In genomic region chr1:1614204-1614953, GRCh38 we compare ENCODE assay signal across 8 cellular contexts. TPM values are rescaled to one million over a fixed set of nuclear protein-coding genes. Genes with fewer than 3 reads are reported as not detected.
DNase-seq lines count a peak whose midpoint lies in the region; ATAC-seq, FAIRE-seq and TF ChIP-seq lines count a peak whose summit lies in the region.

No MANE protein-coding gene starts in this region.

- no peak overlapping the region for H2AFZ ChIP-seq in H1 (ENCODE audit: low read length)

- no peak overlapping the region for H3K14ac ChIP-seq in H1 (ENCODE audit: insufficient read length)

- peak overlapping the region; percentile 80 to 97 (median 92) for H3K4me3 ChIP-seq in H1 (ENCODE audit: extremely low read depth in 1 of 4, insufficient read depth in 2 of 4, low read depth in 3 of 4, low read length in 4 of 4)
- H3K4me3 ChIP-seq in mucosa of stomach (ENCODE audit: low read length), result peak overlapping the region; percentile 74
- peak overlapping the region; percentile 88 to 98 (median 93) for H3K4me3 ChIP-seq in stomach

- H3K27ac ChIP-seq in H1 (ENCODE audit: low read depth, low read length) (no peak overlapping the region), stomach (peak overlapping the region; percentile 99 to 100 (median 100))

- no peaks in the 10 kb centered on the region for H3K36me3 ChIP-seq in H1 (ENCODE audit: control insufficient read depth in 2 of 4, insufficient read depth in 4 of 4, low read length in 3 of 4)
- no peaks in the 10 kb centered on the region for H3K36me3 ChIP-seq in mucosa of stomach (ENCODE audit: control insufficient read depth, insufficient read depth, low read length)
- H3K36me3 ChIP-seq in stomach, result peaks cover 0 to 18% (median 11%) of the 10 kb centered on the region in 4 donors

- no peak for FAIRE-seq in H1 (lab: Jason Lieb, UNC)

- TF ChIP-seq EP300 in H1 (IDR thresholded peaks at IDR 0.05; ENCODE audit: borderline replicate concordance in 1 of 2, low read depth in 2 of 2, low read length in 2 of 2) (no peak), stomach (IDR thresholded peaks at IDR 0.05) (no peak)

- H3K18ac ChIP-seq in H1 (ENCODE audit: extremely low read depth, low read length), result no peak overlapping the region

- 56% methylated on average over 30 of the region's 30 CpGs; no CpG with 5 or more reads in 1 of the 2 experiments for WGBS in H1 (ENCODE audit: extremely low coverage in 1 of 2, insufficient coverage in 1 of 2, insufficient read length in 1 of 2, insufficient replicate concordance in 2 of 2, low coverage in 1 of 2, low lambda C conversion rate in 2 of 2, missing lambda C conversion rate in 1 of 2), 2 experiments
- WGBS in stomach, 5 donors, result 7 to 16% (median 8%) methylated on average over 29 to 30 of the region's 30 CpGs

- no peak overlapping the region for H3K56ac ChIP-seq in H1 (replicated peaks; ENCODE audit: insufficient read length, low read depth, low read length)

- no peak overlapping the region for H4K91ac ChIP-seq in H1 (replicated peaks; ENCODE audit: insufficient read length, low read length)

- no peak for TF ChIP-seq RAD21 in H1 (IDR thresholded peaks at IDR 0.05 in 1 of 2, conservative IDR thresholded peaks at IDR 0.05 in 1 of 2; ENCODE audit: low read depth in 2 of 2, low read length in 2 of 2)

- H3K27me3 ChIP-seq in H1 (replicated peaks in 1 of 4; ENCODE audit: control insufficient read depth in 3 of 4, extremely low read depth in 1 of 4, insufficient read depth in 3 of 4, low read length in 3 of 4), result no peaks in the 10 kb centered on the region; a peak in 1 of 7 replicates
- H3K27me3 ChIP-seq in mucosa of stomach (ENCODE audit: control insufficient read depth, insufficient read depth, low read length), result no peaks in the 10 kb centered on the region
- no peaks in the 10 kb centered on the region for H3K27me3 ChIP-seq in stomach

- intact Hi-C loops in stomach (cut with DNase I; ENCODE audit: low total_unique reads), result no loop called here

- H3K79me1 ChIP-seq in H1 (ENCODE audit: low read depth, low read length), result peaks cover 3% of the 10 kb centered on the region

- peak overlapping the region in 3 of 4 experiments; percentile 25 to 41 (median 25); a peak in 3 of 7 replicates for H3K9ac ChIP-seq in H1 (replicated peaks in 1 of 4; ENCODE audit: extremely low read depth in 1 of 4, low read depth in 3 of 4, low read length in 3 of 4)
- peak overlapping the region; percentile 95 for H3K9ac ChIP-seq in mucosa of stomach (ENCODE audit: low read length)

- H2BK20ac ChIP-seq in H1 (ENCODE audit: low read length), result no peak overlapping the region

- peak overlapping the region; percentile 62 to 94 for H3K4me2 ChIP-seq in H1 (ENCODE audit: insufficient read depth in 1 of 2, low read depth in 2 of 2, low read length in 2 of 2)

- no peak overlapping the region; the same call in 1 of the 2 replicates for H4K8ac ChIP-seq in H1 (ENCODE audit: extremely low read depth, insufficient read depth, low read length)

- no peak for ATAC-seq in GM21390 (IDR thresholded peaks at IDR 0.05; ENCODE audit: unreplicated experiment)
- ATAC-seq in GM18909 (IDR thresholded peaks at IDR 0.05; ENCODE audit: poor library complexity, unreplicated experiment), result no peak

- H4K20me1 ChIP-seq in H1 (replicated peaks in 1 of 2; ENCODE audit: control insufficient read depth in 1 of 2, insufficient read depth in 2 of 2, low read length in 2 of 2), result peaks cover 6 to 20% of the 10 kb centered on the region in 2 experiments

- TF ChIP-seq POLR2A in H1 (IDR thresholded peaks at IDR 0.05; ENCODE audit: control extremely low read depth in 1 of 2, low read depth in 2 of 2, low read length in 2 of 2) (no peak), stomach (IDR thresholded peaks at IDR 0.05) (no peak)

- H3K4me1 ChIP-seq in H1 (replicated peaks in 1 of 4; ENCODE audit: control insufficient read depth in 3 of 4, insufficient read depth in 4 of 4, low read length in 3 of 4) (peaks cover 0 to 13% (median 5%) of the 10 kb centered on the region in 4 experiments; a peak in 5 of 7 replicates), mucosa of stomach (ENCODE audit: control insufficient read depth, insufficient read depth, low read length) (peaks cover 27% of the 10 kb centered on the region), stomach (peaks cover 23 to 47% (median 38%) of the 10 kb centered on the region in 4 donors)

- no peak for TF ChIP-seq CTCF in H1 (IDR thresholded peaks at IDR 0.05; ENCODE audit: control extremely low read depth in 1 of 3, insufficient read depth in 1 of 3, low read depth in 1 of 3, low read length in 3 of 3)
- TF ChIP-seq CTCF in stomach (IDR thresholded peaks at IDR 0.05), result no peak

- DNase-seq in CD1c-positive myeloid dendritic cell (ENCODE audit: extremely low spot score), result peak; percentile 95
- DNase-seq in LHCN-M2 (ENCODE audit: low read depth), result peak; percentile 38
- DNase-seq in activated CD4-positive, alpha-beta T cell treated with anti-CD3 and anti-CD28 coated beads, Interleukin-2, amount 50 U/mL, for 24 hours (ENCODE audit: low read depth in 1 of 2, low spot score in 1 of 2), result peak; percentile 33 to 44
- DNase-seq in H1 (ENCODE audit: low read depth in 1 of 2, low spot score in 2 of 2), result no peak
- DNase-seq in stomach, result peak; percentile 40

- peaks cover 6% of the 10 kb centered on the region; the same call in 1 of the 2 replicates for H3K23me2 ChIP-seq in H1 (ENCODE audit: low read depth, low read length)

- no peak overlapping the region for H2BK120ac ChIP-seq in H1 (replicated peaks; ENCODE audit: low read depth, low read length)

- no peak overlapping the region for H3K4ac ChIP-seq in H1 (replicated peaks; ENCODE audit: insufficient read length, low read depth, low read length)

- CTCF ChIA-PET in H1 (lab: Charles Lee; ENCODE audit: partially characterized antibody), result interaction anchor here (1.0 to 2.2 kb wide), 7 partner anchors 12 to 73 kb away, joined by 3 to 10 read pairs (median 6); no protein-coding TSS in a partner anchor

- H4K5ac ChIP-seq in H1 (ENCODE audit: insufficient read length, low read depth, low read length), result no peak overlapping the region

- POLR2A ChIA-PET in H1 (lab: Charles Lee; ENCODE audit: partially characterized antibody), result interaction anchor here (0.8 to 4.6 kb wide), 12 partner anchors 10 to 289 kb away, joined by 3 to 34 read pairs (median 6); partner anchors contain the start of genes MMP23B and SSU72

- H3K79me2 ChIP-seq in H1 (ENCODE audit: control insufficient read depth in 1 of 2, insufficient read depth in 2 of 2, low read length in 2 of 2), result peaks cover 0 to 13% of the 10 kb centered on the region in 2 experiments; a peak in 2 of 4 replicates

- H3K23ac ChIP-seq in H1 (ENCODE audit: insufficient read length), result no peak overlapping the region

- H2BK15ac ChIP-seq in H1 (ENCODE audit: low read length), result no peak overlapping the region

- H3K9me3 ChIP-seq in H1 (ENCODE audit: insufficient read depth in 2 of 2, low read depth in 1 of 2, low read length in 1 of 2) (no peaks in the 10 kb centered on the region), mucosa of stomach (ENCODE audit: control insufficient read depth, low read length) (no peaks in the 10 kb centered on the region), stomach (no peaks in the 10 kb centered on the region)

- no peak overlapping the region for H2BK12ac ChIP-seq in H1 (ENCODE audit: low read depth, low read length)

- no peak overlapping the region for H2AK5ac ChIP-seq in H1 (ENCODE audit: low read depth, low read length)

- H2BK5ac ChIP-seq in H1 (ENCODE audit: low read depth, low read length), result 0 out of 2 replicates have a peak overlapping the region, but pooled peaks have one; percentile 8

RNA-seq across cellular contexts. Expression of gene MIB2, which starts 0.9 kb away (rescaled TPM):
- 43.6 and 63.4 TPM in 2 replicates for total RNA-seq in LHCN-M2 (2014; rRNA removed)
- polyA plus RNA-seq in LHCN-M2 (2012), result 21.8 TPM
- total RNA-seq in H1 (2021; fragmentation: NEBNext Ultra II Directional; extraction: Animal tissue kit (Norgen Biotek cat#: 25700)), result 56.5 and 60.0 TPM in 2 replicates
- 32.5 and 71.1 TPM in 2 replicates for polyA plus RNA-seq in H1 (2011; rRNA removed)
- 53.6 TPM for polyA plus RNA-seq in H1 (2011; cell fraction: cytosol; rRNA removed)
- 216 TPM for polyA plus RNA-seq in H1 (2011; cell fraction: nucleus; rRNA removed)
- 18.3 to 47.9 TPM (median 45.2 TPM) in 4 replicates for polyA plus RNA-seq in H1 (2012, experiment 1 of 2)
- polyA plus RNA-seq in H1 (2012, experiment 2 of 2), result 20.1 TPM
- 51.2 TPM for polyA plus RNA-seq in H1 (2013, experiment 1 of 2)
- 57.9 TPM for polyA plus RNA-seq in H1 (2013, experiment 2 of 2)
- 7.6 and 11.2 TPM in 2 replicates for polyA minus RNA-seq in H1 (2011; rRNA and poly(A)+ RNA removed)
- polyA minus RNA-seq in H1 (2011; cell fraction: cytosol; rRNA and poly(A)+ RNA removed), result 31.8 TPM
- 52.7 TPM for polyA minus RNA-seq in H1 (2011; cell fraction: nucleus; rRNA and poly(A)+ RNA removed)
- 100 to 1,000 TPM in 3 of 5 donors, 10 to 100 TPM in 2; 21.5 to 871 (median 193) TPM for total RNA-seq in stomach
- polyA plus RNA-seq in stomach, result 100 to 1,000 TPM; 124 to 139 (median 136) TPM

RNA-seq across cellular contexts. Expression of gene FNDC10, which starts 14.4 kb away (rescaled TPM):
- total RNA-seq in LHCN-M2 (2014; rRNA removed) (3.3 and 5.9 TPM in 2 replicates), stomach (10 to 100 TPM in 1 of 5 donors, under 1 TPM in 1, not detected in 3; 0.29 to 20.0 TPM)
- 5.7 TPM for polyA plus RNA-seq in LHCN-M2 (2012)
- 18.3 and 19.0 TPM in 2 replicates for total RNA-seq in H1 (2021; fragmentation: NEBNext Ultra II Directional; extraction: Animal tissue kit (Norgen Biotek cat#: 25700))
- polyA plus RNA-seq in H1 (2011; rRNA removed) (21.8 and 40.0 TPM in 2 replicates), stomach (1 to 10 TPM; 2.1 to 5.1 (median 4.0) TPM)
- polyA plus RNA-seq in H1 (2011; cell fraction: cytosol; rRNA removed), result 16.1 TPM
- polyA plus RNA-seq in H1 (2011; cell fraction: nucleus; rRNA removed), result 19.1 TPM
- polyA plus RNA-seq in H1 (2012, experiment 1 of 2), result 11.7 to 23.3 TPM (median 18.5 TPM) in 4 replicates
- 17.8 TPM for polyA plus RNA-seq in H1 (2012, experiment 2 of 2)
- 22.1 TPM for polyA plus RNA-seq in H1 (2013, experiment 1 of 2)
- 24.7 TPM for polyA plus RNA-seq in H1 (2013, experiment 2 of 2)
- 3.0 and 3.8 TPM in 2 replicates for polyA minus RNA-seq in H1 (2011; rRNA and poly(A)+ RNA removed)
- polyA minus RNA-seq in H1 (2011; cell fraction: cytosol; rRNA and poly(A)+ RNA removed), result 14.8 TPM
- polyA minus RNA-seq in H1 (2011; cell fraction: nucleus; rRNA and poly(A)+ RNA removed), result 8.7 TPM

RNA-seq across cellular contexts. Expression of gene MMP23B, which starts 17.6 kb away (rescaled TPM):
- 0.34 and 0.38 TPM in 2 replicates for total RNA-seq in LHCN-M2 (2014; rRNA removed)
- polyA plus RNA-seq in LHCN-M2 (2012), result 2.9 TPM
- 14.6 and 19.1 TPM in 2 replicates for total RNA-seq in H1 (2021; fragmentation: NEBNext Ultra II Directional; extraction: Animal tissue kit (Norgen Biotek cat#: 25700))
- 9.2 and 20.8 TPM in 2 replicates for polyA plus RNA-seq in H1 (2011; rRNA removed)
- polyA plus RNA-seq in H1 (2011; cell fraction: cytosol; rRNA removed), result 11.5 TPM
- 90.3 TPM for polyA plus RNA-seq in H1 (2011; cell fraction: nucleus; rRNA removed)
- polyA plus RNA-seq in H1 (2012, experiment 1 of 2), result 6.7 to 13.3 TPM (median 10.3 TPM) in 4 replicates
- 4.8 TPM for polyA plus RNA-seq in H1 (2012, experiment 2 of 2)
- polyA plus RNA-seq in H1 (2013, experiment 1 of 2), result 33.4 TPM
- 31.6 TPM for polyA plus RNA-seq in H1 (2013, experiment 2 of 2)
- 0.76 TPM in 1 of 2 replicates, not detected in the other for polyA minus RNA-seq in H1 (2011; rRNA and poly(A)+ RNA removed)
- polyA minus RNA-seq in H1 (2011; cell fraction: cytosol; rRNA and poly(A)+ RNA removed), result 5.1 TPM
- 14.7 TPM for polyA minus RNA-seq in H1 (2011; cell fraction: nucleus; rRNA and poly(A)+ RNA removed)
- total RNA-seq in stomach, result 100 to 1,000 TPM in 1 of 5 donors, 10 to 100 TPM in 4; 15.1 to 111 (median 19.3) TPM
- 10 to 100 TPM in 2 of 3 donors, 1 to 10 TPM in 1; 5.5 to 16.2 (median 12.7) TPM for polyA plus RNA-seq in stomach

RNA-seq across cellular contexts. Expression of gene SSU72, which starts 39.7 kb away (rescaled TPM):
- total RNA-seq in LHCN-M2 (2014; rRNA removed) (72.5 and 80.6 TPM in 2 replicates), stomach (100 to 1,000 TPM in 1 of 5 donors, 10 to 100 TPM in 4; 45.7 to 215 (median 85.9) TPM)
- polyA plus RNA-seq in LHCN-M2 (2012), result 108 TPM
- total RNA-seq in H1 (2021; fragmentation: NEBNext Ultra II Directional; extraction: Animal tissue kit (Norgen Biotek cat#: 25700)), result 165 and 170 TPM in 2 replicates
- polyA plus RNA-seq in H1 (2011; rRNA removed) (110 and 116 TPM in 2 replicates), stomach (100 to 1,000 TPM in 2 of 3 donors, 10 to 100 TPM in 1; 85.0 to 135 (median 108) TPM)
- polyA plus RNA-seq in H1 (2011; cell fraction: cytosol; rRNA removed), result 122 TPM
- 110 TPM for polyA plus RNA-seq in H1 (2011; cell fraction: nucleus; rRNA removed)
- 156 to 180 TPM (median 158 TPM) in 4 replicates for polyA plus RNA-seq in H1 (2012, experiment 1 of 2)
- polyA plus RNA-seq in H1 (2012, experiment 2 of 2), result 198 TPM
- 143 TPM for polyA plus RNA-seq in H1 (2013, experiment 1 of 2)
- polyA plus RNA-seq in H1 (2013, experiment 2 of 2), result 148 TPM
- 59.2 and 65.6 TPM in 2 replicates for polyA minus RNA-seq in H1 (2011; rRNA and poly(A)+ RNA removed)
- 91.6 TPM for polyA minus RNA-seq in H1 (2011; cell fraction: cytosol; rRNA and poly(A)+ RNA removed)
- polyA minus RNA-seq in H1 (2011; cell fraction: nucleus; rRNA and poly(A)+ RNA removed), result 66.4 TPM

RNA-seq across cellular contexts. Expression of gene CDK11B, which starts 44.4 kb away (rescaled TPM):
- total RNA-seq in LHCN-M2 (2014; rRNA removed) (14.2 and 19.6 TPM in 2 replicates), stomach (10 to 100 TPM in 4 of 5 donors, 1 to 10 TPM in 1; 9.0 to 62.6 (median 29.3) TPM)
- 32.5 TPM for polyA plus RNA-seq in LHCN-M2 (2012)
- 31.3 and 31.9 TPM in 2 replicates for total RNA-seq in H1 (2021; fragmentation: NEBNext Ultra II Directional; extraction: Animal tissue kit (Norgen Biotek cat#: 25700))
- polyA plus RNA-seq in H1 (2011; rRNA removed) (11.1 and 21.8 TPM in 2 replicates), stomach (10 to 100 TPM; 21.6 to 37.4 (median 27.9) TPM)
- polyA plus RNA-seq in H1 (2011; cell fraction: cytosol; rRNA removed), result 13.1 TPM
- polyA plus RNA-seq in H1 (2011; cell fraction: nucleus; rRNA removed), result 30.5 TPM
- 47.8 to 51.1 TPM (median 49.1 TPM) in 4 replicates for polyA plus RNA-seq in H1 (2012, experiment 1 of 2)
- polyA plus RNA-seq in H1 (2012, experiment 2 of 2), result 17.9 TPM
- 46.8 TPM for polyA plus RNA-seq in H1 (2013, experiment 1 of 2)
- 45.7 TPM for polyA plus RNA-seq in H1 (2013, experiment 2 of 2)
- 4.6 and 4.7 TPM in 2 replicates for polyA minus RNA-seq in H1 (2011; rRNA and poly(A)+ RNA removed)
- polyA minus RNA-seq in H1 (2011; cell fraction: cytosol; rRNA and poly(A)+ RNA removed), result 7.3 TPM
- 7.8 TPM for polyA minus RNA-seq in H1 (2011; cell fraction: nucleus; rRNA and poly(A)+ RNA removed)

Comparison
In these comparisons a context has a peak if more than half of its experiments do, and no peak if none do; other contexts are left out.
1. DNase-seq: peak in CD1c-positive myeloid dendritic cell (single experiment), LHCN-M2 (single experiment), activated CD4-positive, alpha-beta T cell treated with anti-CD3 and anti-CD28 coated beads, Interleukin-2, amount 50 U/mL, for 24 hours (2 of 2) and stomach (single experiment); none in H1 (0 of 2).
2. RNA of gene MMP23B, which starts 17.6 kb away (total RNA-seq): 15.1 to 111 TPM in stomach and 14.6 to 19.1 TPM in H1; 0.34 to 0.38 TPM in LHCN-M2; every median in the first group is over 10 times any median in the second.
3. Peak in every context shown above with its lines, with median percentiles within 50 percentile points of each other: H3K4me3 ChIP-seq.